Comparison of ENCODE assay signal across 17 cellular contexts in genomic region chr17:41544497-41544896, GRCh38. TPM values are rescaled to one million over a fixed set of nuclear protein-coding genes. Genes with fewer than 3 reads are reported as not detected.
A peak's percentile ranks its signal among the peaks of the same experiment; 100 is the strongest.
DNase-seq lines count a peak whose midpoint lies in the region; ATAC-seq and TF ChIP-seq lines count a peak whose summit lies in the region.
"Had no signal": no experiment of that assay in that cellular context is flagged by ENCODE, and none has a peak within 500 bp of the region (broad histone marks: within the 10 kb centered on the region; RNA-seq: fewer than 3 reads in every experiment).

No MANE protein-coding gene starts in this region.

- no peaks in the 10 kb centered on the region for H3K9me3 ChIP-seq in osteoblast (ENCODE audit: low read depth, low read length)
- 0 out of 2 replicates have a peak, but pooled peaks cover 2% of the 10 kb centered on the region for H3K9me3 ChIP-seq in MG63
- H3K9me3 ChIP-seq: psoas muscle had no signal

- H3K27ac ChIP-seq in epithelial cell of prostate (peak overlapping the region; percentile 50), osteoblast (ENCODE audit: low read depth, low read length) (no peak overlapping the region)
- H3K27ac ChIP-seq: coronary artery, psoas muscle had no signal

- TF ChIP-seq CTCF in osteoblast (IDR thresholded peaks at IDR 0.05; ENCODE audit: extremely low read depth, low read depth, low read length), result no peak

- H4K20me1 ChIP-seq in osteoblast (ENCODE audit: insufficient read depth, low read length), result no peaks in the 10 kb centered on the region

- no peak overlapping the region for H3K4me2 ChIP-seq in osteoblast (ENCODE audit: insufficient read depth, low read length)

- no peaks in the 10 kb centered on the region for H3K36me3 ChIP-seq in osteoblast (ENCODE audit: insufficient read depth, low read length)
- no peaks in the 10 kb centered on the region for H3K36me3 ChIP-seq in MG63

- H3K79me2 ChIP-seq in osteoblast (ENCODE audit: insufficient read depth, low read length), result no peaks in the 10 kb centered on the region

- peak overlapping the region; percentile 69 for H2AFZ ChIP-seq in osteoblast (ENCODE audit: low read length)

- H3K4me3 ChIP-seq in osteoblast (ENCODE audit: insufficient read depth, low read length) (no peak overlapping the region), MG63 (no peak overlapping the region)
- H3K4me3 ChIP-seq: coronary artery, psoas muscle had no signal

- peaks cover 21% of the 10 kb centered on the region for H3K4me1 ChIP-seq in osteoblast (ENCODE audit: insufficient read depth, low read length)

- ATAC-seq in HG03139 (IDR thresholded peaks at IDR 0.05; ENCODE audit: unreplicated experiment), result no peak
- ATAC-seq: activated CD8-positive, alpha-beta T cell treated with anti-CD3 and anti-CD28 coated beads for 36 hours; psoas muscle; T-helper 17 cell had no signal

- DNase-seq in DMS53 (lab: John Stamatoyannopoulos, UW) (peak; percentile 93), NCI-H2171 treated with DMSO at 0.1 percent for 48 hours (lab: John Stamatoyannopoulos, UW) (peak; percentile 75), epithelial cell of prostate (ENCODE audit: low read depth, low spot score) (no peak), osteoblast (ENCODE audit: insufficient read length, low spot score, missing footprints) (no peak), MG63 (no peak), NOMO-1 (lab: John Stamatoyannopoulos, UW; ENCODE audit: unreplicated experiment in 2 of 2) (no peak)
- DNase-seq: activated CD8-positive, alpha-beta T cell treated with anti-CD3 and anti-CD28 coated beads for 36 hours; activated naive CD4-positive, alpha-beta T cell treated with anti-CD3 and anti-CD28 coated beads for 36 hours; DMS79; foreskin melanocyte; Kasumi-1; psoas muscle; substantia nigra; T-helper 17 cell had no signal

- H3K27me3 ChIP-seq in osteoblast (ENCODE audit: insufficient read depth, low read length) (no peaks in the 10 kb centered on the region), MG63 (no peaks in the 10 kb centered on the region)

RNA-seq across cellular contexts. Expression of gene KRT19, which starts 16.4 kb away (rescaled TPM):
- total RNA-seq in osteoblast, result 68.8 and 69.0 TPM in 2 replicates
- 20.7 and 46.3 TPM in 2 replicates for total RNA-seq in MG63 (2014; rRNA removed; shearing (Covaris generic); ENCODE audit: low replicate concordance)
- total RNA-seq: activated CD8-positive, alpha-beta T cell treated with anti-CD3 and anti-CD28 coated beads for 36 hours; activated naive CD4-positive, alpha-beta T cell treated with anti-CD3 and anti-CD28 coated beads for 36 hours; T-helper 17 cell had no signal

RNA-seq across cellular contexts. Expression of gene KRT15, which starts 25.8 kb away (rescaled TPM):
- 0.59 and 0.72 TPM in 2 replicates for total RNA-seq in osteoblast
- 38.4 and 82.2 TPM in 2 replicates for total RNA-seq in MG63 (2014; rRNA removed; shearing (Covaris generic); ENCODE audit: low replicate concordance)
- total RNA-seq: activated CD8-positive, alpha-beta T cell treated with anti-CD3 and anti-CD28 coated beads for 36 hours; activated naive CD4-positive, alpha-beta T cell treated with anti-CD3 and anti-CD28 coated beads for 36 hours; liver; T-helper 17 cell had no signal

RNA-seq across cellular contexts. Expression of gene KRT9, which starts 27.4 kb away (rescaled TPM):
- not detected in 2 replicates for total RNA-seq in osteoblast
- total RNA-seq in MG63 (2014; rRNA removed; shearing (Covaris generic); ENCODE audit: low replicate concordance), result not detected in 2 replicates
- total RNA-seq: activated CD8-positive, alpha-beta T cell treated with anti-CD3 and anti-CD28 coated beads for 36 hours; activated naive CD4-positive, alpha-beta T cell treated with anti-CD3 and anti-CD28 coated beads for 36 hours; liver; psoas muscle; T-helper 17 cell had no signal

RNA-seq across cellular contexts. Expression of gene KRT13, which starts 39.1 kb away (rescaled TPM):
- total RNA-seq in osteoblast, result not detected in 2 replicates
- total RNA-seq in MG63 (2014; rRNA removed; shearing (Covaris generic); ENCODE audit: low replicate concordance), result 3.8 and 4.0 TPM in 2 replicates
- total RNA-seq: activated CD8-positive, alpha-beta T cell treated with anti-CD3 and anti-CD28 coated beads for 36 hours; activated naive CD4-positive, alpha-beta T cell treated with anti-CD3 and anti-CD28 coated beads for 36 hours; T-helper 17 cell had no signal

RNA-seq across cellular contexts. Expression of gene KRT14, which starts 42.2 kb away (rescaled TPM):
- total RNA-seq in osteoblast, result 12.3 and 23.0 TPM in 2 replicates
- 6.1 and 7.9 TPM in 2 replicates for total RNA-seq in MG63 (2014; rRNA removed; shearing (Covaris generic); ENCODE audit: low replicate concordance)
- total RNA-seq: activated CD8-positive, alpha-beta T cell treated with anti-CD3 and anti-CD28 coated beads for 36 hours; activated naive CD4-positive, alpha-beta T cell treated with anti-CD3 and anti-CD28 coated beads for 36 hours; liver; T-helper 17 cell had no signal

Comparison
In these comparisons a context has a peak if more than half of its experiments do, and no peak if none do; other contexts are left out.
1. DNase-seq: peak in DMS53 (single experiment) and NCI-H2171 treated with DMSO at 0.1 percent for 48 hours (single experiment); none in epithelial cell of prostate (single experiment), osteoblast (single experiment), MG63 (single experiment) and NOMO-1 (0 of 2).
2. RNA of gene KRT15, which starts 25.8 kb away (total RNA-seq): 38.4 to 82.2 TPM in MG63; 0.59 to 0.72 TPM in osteoblast; every median in the first group is over 10 times any median in the second.